In the genomic region with DNA sequence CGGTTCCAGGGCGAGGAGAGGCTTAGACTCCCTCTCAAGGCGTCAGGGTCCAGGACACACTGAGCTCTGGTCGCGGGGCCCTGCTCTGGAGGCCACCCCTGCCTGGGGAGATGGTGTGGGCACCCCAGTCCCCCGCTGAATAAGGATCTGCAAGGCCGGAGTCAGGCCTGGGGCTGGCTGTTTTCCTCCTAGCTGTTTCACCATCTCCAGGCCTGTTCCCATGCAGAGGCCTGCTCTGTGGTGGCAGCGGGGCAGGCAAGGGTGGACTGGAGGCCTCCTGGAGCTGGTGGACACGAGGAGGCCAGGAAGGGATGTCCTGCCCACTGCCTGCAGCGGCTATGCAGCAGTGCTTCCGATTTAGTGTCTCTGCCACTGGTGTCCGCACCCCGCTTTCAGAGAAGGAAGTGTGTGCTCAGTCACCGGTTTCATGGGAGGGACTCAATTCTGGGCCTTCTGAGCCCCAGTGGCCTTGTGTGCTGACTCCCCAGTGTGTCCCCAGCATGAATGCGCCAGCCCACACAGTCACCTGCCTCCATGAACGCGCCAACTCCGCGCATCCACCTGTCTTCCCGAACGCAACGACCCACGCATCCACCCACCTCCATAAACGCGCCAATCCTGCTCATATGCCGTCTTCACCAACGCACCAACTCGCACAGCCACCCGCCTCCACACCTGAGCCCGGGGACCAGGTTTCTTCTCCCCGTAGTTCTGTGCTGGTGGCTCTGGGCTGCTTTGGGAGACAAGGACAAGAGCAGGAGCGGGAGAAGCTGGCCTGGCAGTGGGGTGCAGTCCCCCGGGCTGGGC, we compare ENCODE assay signal across 10 cellular contexts. TPM values are rescaled to one million over a fixed set of nuclear protein-coding genes. Genes with fewer than 3 reads are reported as not detected.
DNase-seq lines count a peak whose midpoint lies in the region; ATAC-seq, FAIRE-seq and TF ChIP-seq lines count a peak whose summit lies in the region.
"Had no signal": no experiment of that assay in that cellular context is flagged by ENCODE, and none has a peak within 500 bp of the region (broad histone marks: within the 10 kb centered on the region; RNA-seq: fewer than 3 reads in every experiment).

No MANE protein-coding gene starts in this region.

- H3K9me3 ChIP-seq in SU-DHL-6 (ENCODE audit: insufficient read depth, low read length): no peaks in the 10 kb centered on the region

- peak overlapping the region; percentile 66 for H3K4me2 ChIP-seq in SU-DHL-6 (ENCODE audit: low read depth, low read length, poor library complexity, severe bottlenecking)

- H3K36me3 ChIP-seq in SU-DHL-6 (ENCODE audit: low read length): no peaks in the 10 kb centered on the region

- H3K9me2 ChIP-seq in SU-DHL-6 (replicated peaks; ENCODE audit: insufficient read depth, low read length): no peaks in the 10 kb centered on the region

- no peak for FAIRE-seq in GM12892 (lab: Jason Lieb, UNC)

- intact Hi-C loops in activated CD4-positive, alpha-beta T cell treated with anti-CD3 and anti-CD28 coated beads, Interleukin-2, amount 10 ng/mL, durations not matched to agents 24 days and 14 days (cut with micrococcal nuclease): loop anchor here (1.0 to 2.0 kb wide), 3 partner anchors 15 to 55 kb away; partner anchors contain the start of gene COX19

- H3K9me3 Mint-ChIP-seq in activated CD4-positive, alpha-beta T cell treated with anti-CD3 and anti-CD28 coated beads, Interleukin-2, amount 10 ng/mL, durations not matched to agents 24 days and 14 days: no peaks in the 10 kb centered on the region
- no peaks in the 10 kb centered on the region for H3K9me3 Mint-ChIP-seq in immature natural killer cell

- H3F3A ChIP-seq in SU-DHL-6 (ENCODE audit: insufficient read depth): peaks cover 24% of the 10 kb centered on the region

- peaks cover 4% of the 10 kb centered on the region for H3K36me3 Mint-ChIP-seq in activated CD4-positive, alpha-beta T cell treated with anti-CD3 and anti-CD28 coated beads, Interleukin-2, amount 10 ng/mL, durations not matched to agents 24 days and 14 days (ENCODE audit: low read depth)
- H3K36me3 Mint-ChIP-seq in immature natural killer cell: peaks cover 0 to 3% (median 0%) of the 10 kb centered on the region in 3 donors

- TF ChIP-seq POLR2A in GM12892 (IDR thresholded peaks at IDR 0.05; ENCODE audit: low read depth, low read length): no peak

- peak overlapping the region; percentile 36 for H3K27ac Mint-ChIP-seq in activated CD4-positive, alpha-beta T cell treated with anti-CD3 and anti-CD28 coated beads, Interleukin-2, amount 10 ng/mL, durations not matched to agents 24 days and 14 days
- peak overlapping the region in 2 of 6 donors; percentile 9 to 74 for H3K27ac Mint-ChIP-seq in immature natural killer cell

- H3K27me3 Mint-ChIP-seq in activated CD4-positive, alpha-beta T cell treated with anti-CD3 and anti-CD28 coated beads, Interleukin-2, amount 10 ng/mL, durations not matched to agents 24 days and 14 days: no peaks in the 10 kb centered on the region
- H3K27me3 Mint-ChIP-seq in immature natural killer cell (ENCODE audit: low read depth in 3 of 3): peaks cover 4 to 5% (median 4%) of the 10 kb centered on the region in 3 donors

- H2AFZ ChIP-seq in SU-DHL-6 (ENCODE audit: low read depth, low read length, severe bottlenecking): no peak overlapping the region

- ATAC-seq in GM21619 (IDR thresholded peaks at IDR 0.05; ENCODE audit: unreplicated experiment): no peak

- H4K20me1 ChIP-seq in SU-DHL-6 (ENCODE audit: low read depth, low read length): no peaks in the 10 kb centered on the region

- H3K27ac ChIP-seq in SU-DHL-6 (ENCODE audit: low read depth, low read length) (no peak overlapping the region), substantia nigra (ENCODE audit: low read depth, low read length, poor library complexity, severe bottlenecking) (peak overlapping the region; percentile 87)

- no peaks in the 10 kb centered on the region for H3K79me2 ChIP-seq in SU-DHL-6 (ENCODE audit: insufficient read depth, low read length)

- no peak overlapping the region for H3K4me3 ChIP-seq in SU-DHL-6 (ENCODE audit: insufficient read depth, low read length, poor library complexity, severe bottlenecking)

- peaks cover 28% of the 10 kb centered on the region for H3K4me1 Mint-ChIP-seq in activated CD4-positive, alpha-beta T cell treated with anti-CD3 and anti-CD28 coated beads, Interleukin-2, amount 10 ng/mL, durations not matched to agents 24 days and 14 days
- H3K4me1 Mint-ChIP-seq in immature natural killer cell: peaks cover 43 to 44% of the 10 kb centered on the region in 2 donors

- no peaks in the 10 kb centered on the region for H3K27me3 ChIP-seq in SU-DHL-6 (ENCODE audit: low read length)

- TF ChIP-seq CTCF in SU-DHL-6 (IDR thresholded peaks at IDR 0.05; ENCODE audit: insufficient read depth, low read length, poor library complexity, severe bottlenecking): no peak

- H3K9ac ChIP-seq in SU-DHL-6 (ENCODE audit: low read length): no peak overlapping the region

- peak overlapping the region; percentile 77 for H3K4me3 Mint-ChIP-seq in activated CD4-positive, alpha-beta T cell treated with anti-CD3 and anti-CD28 coated beads, Interleukin-2, amount 10 ng/mL, durations not matched to agents 24 days and 14 days
- H3K4me3 Mint-ChIP-seq in immature natural killer cell: peak overlapping the region in 4 of 5 donors; percentile 34 to 77 (median 54)

- no peak for DNase-seq in activated CD4-positive, alpha-beta T cell treated with anti-CD3 and anti-CD28 coated beads, Interleukin-2, amount 10 ng/mL, durations not matched to agents 24 days and 14 days
- no peak for DNase-seq in activated CD4-positive, alpha-beta T cell treated with anti-CD3 and anti-CD28 coated beads, Interleukin-2, amount 50 U/mL, for 4 hours
- DNase-seq in immature natural killer cell (no peak), substantia nigra (lab: John Stamatoyannopoulos, UW) (peak in 2 of 49 donors; percentile 21 to 39), GM12892 (ENCODE audit: insufficient read length) (no peak)
- DNase-seq in stimulated activated CD4-positive, alpha-beta T cell treated with anti-CD3 and anti-CD28 coated beads, Interleukin-2, amount 100 ng/mL, for 48 hours: no peak
- DNase-seq: amniotic stem cell had no signal

RNA-seq across cellular contexts. Expression of gene GPR146, which starts 14.5 kb away (rescaled TPM):
- total RNA-seq in activated CD4-positive, alpha-beta T cell treated with anti-CD3 and anti-CD28 coated beads, Interleukin-2, amount 10 ng/mL, durations not matched to agents 24 days and 14 days: 2.5 and 4.1 TPM in 2 replicates
- polyA plus RNA-seq in immature natural killer cell: 1 to 10 TPM in 2 of 3 donors, not detected in 1; 1.1 to 1.9 TPM
- 4.1 TPM for polyA plus RNA-seq in GM12892 (2012; ENCODE audit: missing spikeins)

RNA-seq across cellular contexts. Expression of gene CYP2W1, which starts 46.9 kb away (rescaled TPM):
- total RNA-seq in activated CD4-positive, alpha-beta T cell treated with anti-CD3 and anti-CD28 coated beads, Interleukin-2, amount 10 ng/mL, durations not matched to agents 24 days and 14 days: not detected in 2 replicates
- not detected for polyA plus RNA-seq in immature natural killer cell
- polyA plus RNA-seq in GM12892 (2012; ENCODE audit: missing spikeins): not detected
- total RNA-seq: M059J had no signal

RNA-seq across cellular contexts. Expression of gene COX19, which starts 54.5 kb away (rescaled TPM):
- 15.3 and 22.4 TPM in 2 replicates for total RNA-seq in activated CD4-positive, alpha-beta T cell treated with anti-CD3 and anti-CD28 coated beads, Interleukin-2, amount 10 ng/mL, durations not matched to agents 24 days and 14 days
- 10 to 100 TPM; 12.7 to 24.0 (median 18.1) TPM for polyA plus RNA-seq in immature natural killer cell
- polyA plus RNA-seq in GM12892 (2012; ENCODE audit: missing spikeins): 10.9 TPM

RNA-seq across cellular contexts. Expression of gene GPER1, which starts 58.1 kb away (rescaled TPM):
- 0.09 TPM in 1 of 2 replicates, not detected in the other for total RNA-seq in activated CD4-positive, alpha-beta T cell treated with anti-CD3 and anti-CD28 coated beads, Interleukin-2, amount 10 ng/mL, durations not matched to agents 24 days and 14 days
- polyA plus RNA-seq in immature natural killer cell: under 1 TPM in 2 of 3 donors, not detected in 1; 0.14 to 0.31 TPM
- polyA plus RNA-seq in GM12892 (2012; ENCODE audit: missing spikeins): 7.1 TPM
